8 cellular contexts compared by ENCODE assay signal in genomic region chr11:32706985-32707736, GRCh38.
DNase-seq lines count a peak whose midpoint lies in the region; ATAC-seq and TF ChIP-seq lines count a peak whose summit lies in the region.

No MANE protein-coding gene starts in this region.

- no peaks in the 10 kb centered on the region for H3K36me3 ChIP-seq in BJ (ENCODE audit: control insufficient read depth, insufficient read depth, low read length)

- CTCF ChIA-PET in BJ (lab: Yijun Ruan, JAX): no interaction called here

- POLR2A ChIA-PET in BJ (lab: Charles Lee): no interaction called here

- DNase-seq in BJ (ENCODE audit: low read depth) (peak; percentile 63), HPDE6-E6E7 (ENCODE audit: extremely low spot score) (peak; percentile 45), T-helper 9 cell (no peak), NCI-H1105 treated with DMSO at 0.1 percent for 48 hours (lab: John Stamatoyannopoulos, UW) (no peak)
- DNase-seq in activated CD4-positive, alpha-beta T cell treated with anti-CD3 and anti-CD28 coated beads, Interleukin-2, amount 50 U/mL, for 4 hours: no peak

- ATAC-seq in GM21423 (IDR thresholded peaks at IDR 0.05; ENCODE audit: unreplicated experiment) (peak; percentile 95), esophagus mucosa (peak; percentile 81), HG03139 (IDR thresholded peaks at IDR 0.05; ENCODE audit: unreplicated experiment) (no peak)

- peaks cover 2% of the 10 kb centered on the region; the same call in 1 of the 2 replicates for H3K27me3 ChIP-seq in BJ (ENCODE audit: control insufficient read depth, insufficient read depth, low read length)

- TF ChIP-seq CTCF in BJ (IDR thresholded peaks at IDR 0.05; ENCODE audit: insufficient read depth, low read depth, low read length): no peak

- no peak overlapping the region for H3K4me3 ChIP-seq in BJ (ENCODE audit: low read depth, low read length)

Comparison
In these comparisons a context has a peak if more than half of its experiments do, and no peak if none do; other contexts are left out.
1. DNase-seq: peak in BJ (single experiment) and HPDE6-E6E7 (single experiment); none in T-helper 9 cell (single experiment), activated CD4-positive, alpha-beta T cell treated with anti-CD3 and anti-CD28 coated beads, Interleukin-2, amount 50 U/mL, for 4 hours (0 of 2) and NCI-H1105 treated with DMSO at 0.1 percent for 48 hours (single experiment).